In genomic region chr2:99961567-99961913, GRCh38 we compare ENCODE assay signal across 20 cellular contexts.
"Had no signal": no experiment of that assay in that cellular context is flagged by ENCODE, and none has a peak within 500 bp of the region (broad histone marks: within the 10 kb centered on the region; RNA-seq: fewer than 3 reads in every experiment).

No MANE protein-coding gene starts in this region.

- H3K27me3 Mint-ChIP-seq: activated naive CD4-positive, alpha-beta T cell treated with anti-CD3 and anti-CD28 coated beads, Interleukin-2, amount 50 U/mL, for 24 hours; memory B cell; naive B cell; progenitor cell of endocrine pancreas; stimulated activated naive CD8-positive, alpha-beta T cell treated with anti-CD3 and anti-CD28 coated beads, Interleukin-15, amount 100 ng/mL, for 72 hours had no signal

- H3K27ac ChIP-seq: body of pancreas, neural progenitor cell, suprapubic skin, tibial nerve, WERI-Rb-1 had no signal

- H3K36me3 ChIP-seq: neural progenitor cell, suprapubic skin, tibial nerve, WERI-Rb-1 had no signal

- H3K9me3 Mint-ChIP-seq: activated naive CD4-positive, alpha-beta T cell treated with anti-CD3 and anti-CD28 coated beads, Interleukin-2, amount 50 U/mL, for 24 hours; dendritic cell treated with granulocyte-macrophage colony-stimulating factor and Interleukin-4, amounts not matched to agents 40 ng/mL and 50 ng/mL, for 4 days; memory B cell; neural progenitor cell; stimulated activated naive CD8-positive, alpha-beta T cell treated with anti-CD3 and anti-CD28 coated beads, Interleukin-15, amount 100 ng/mL, for 72 hours had no signal

- H3K4me3 ChIP-seq: body of pancreas, neural progenitor cell, suprapubic skin, tibial nerve had no signal

- H3K9me3 ChIP-seq: body of pancreas, suprapubic skin, tibial nerve had no signal

- H3K4me3 Mint-ChIP-seq: activated CD8-positive, alpha-beta T cell treated with anti-CD3 and anti-CD28 coated beads, Interleukin-2, amount 10 ng/mL, durations not matched to agents 7 days and 5 days; activated naive CD4-positive, alpha-beta T cell treated with anti-CD3 and anti-CD28 coated beads, Interleukin-2, amount 50 U/mL, for 24 hours; dendritic cell treated with granulocyte-macrophage colony-stimulating factor and Interleukin-4, amounts not matched to agents 40 ng/mL and 50 ng/mL, for 4 days; memory B cell; naive B cell; neural progenitor cell; stimulated activated naive CD8-positive, alpha-beta T cell treated with anti-CD3 and anti-CD28 coated beads, Interleukin-15, amount 100 ng/mL, for 72 hours had no signal

- ATAC-seq: activated CD8-positive, alpha-beta T cell treated with anti-CD3 and anti-CD28 coated beads, Interleukin-2, amount 10 ng/mL, durations not matched to agents 7 days and 5 days; body of pancreas; stimulated activated naive CD8-positive, alpha-beta T cell treated with anti-CD3 and anti-CD28 coated beads, Interleukin-15, amount 100 ng/mL, for 72 hours had no signal

- DNase-seq: activated CD4-positive, alpha-beta T cell treated with anti-CD3 and anti-CD28 coated beads for 1 hour; activated CD4-positive, alpha-beta T cell treated with anti-CD3 and anti-CD28 coated beads, Interleukin-2, amount 50 U/mL, for 1 hour; activated CD8-positive, alpha-beta T cell treated with anti-CD3 and anti-CD28 coated beads, Interleukin-2, amount 10 ng/mL, durations not matched to agents 7 days and 5 days; activated gamma-delta T cell treated with Interleukin-2 at 50 U/mL for 16 hours; body of pancreas; effector CD8-positive, alpha-beta T cell; foreskin melanocyte; hippocampal formation; naive B cell; stimulated activated CD4-positive, alpha-beta T cell treated with anti-CD3 and anti-CD28 coated beads, Interleukin-4, amount 100 ng/mL, for 24 hours; stimulated activated naive CD8-positive, alpha-beta T cell treated with anti-CD3 and anti-CD28 coated beads, Interleukin-15, amount 100 ng/mL, for 72 hours; T-helper 1 cell; WERI-Rb-1 had no signal

- H3K27ac Mint-ChIP-seq: activated CD8-positive, alpha-beta T cell treated with anti-CD3 and anti-CD28 coated beads, Interleukin-2, amount 10 ng/mL, durations not matched to agents 7 days and 5 days; activated naive CD4-positive, alpha-beta T cell treated with anti-CD3 and anti-CD28 coated beads, Interleukin-2, amount 50 U/mL, for 24 hours; dendritic cell treated with granulocyte-macrophage colony-stimulating factor and Interleukin-4, amounts not matched to agents 40 ng/mL and 50 ng/mL, for 4 days; memory B cell; neural progenitor cell; progenitor cell of endocrine pancreas had no signal

- H3K27me3 ChIP-seq: body of pancreas, neural progenitor cell, suprapubic skin, tibial nerve had no signal

- H3K9ac ChIP-seq: neural progenitor cell had no signal

- H3K4me1 ChIP-seq: body of pancreas, suprapubic skin had no signal

- H3K4me1 Mint-ChIP-seq: activated naive CD4-positive, alpha-beta T cell treated with anti-CD3 and anti-CD28 coated beads, Interleukin-2, amount 50 U/mL, for 24 hours; stimulated activated naive CD8-positive, alpha-beta T cell treated with anti-CD3 and anti-CD28 coated beads, Interleukin-15, amount 100 ng/mL, for 72 hours had no signal
